1 cellular context compared by ENCODE assay signal in the genomic region with DNA sequence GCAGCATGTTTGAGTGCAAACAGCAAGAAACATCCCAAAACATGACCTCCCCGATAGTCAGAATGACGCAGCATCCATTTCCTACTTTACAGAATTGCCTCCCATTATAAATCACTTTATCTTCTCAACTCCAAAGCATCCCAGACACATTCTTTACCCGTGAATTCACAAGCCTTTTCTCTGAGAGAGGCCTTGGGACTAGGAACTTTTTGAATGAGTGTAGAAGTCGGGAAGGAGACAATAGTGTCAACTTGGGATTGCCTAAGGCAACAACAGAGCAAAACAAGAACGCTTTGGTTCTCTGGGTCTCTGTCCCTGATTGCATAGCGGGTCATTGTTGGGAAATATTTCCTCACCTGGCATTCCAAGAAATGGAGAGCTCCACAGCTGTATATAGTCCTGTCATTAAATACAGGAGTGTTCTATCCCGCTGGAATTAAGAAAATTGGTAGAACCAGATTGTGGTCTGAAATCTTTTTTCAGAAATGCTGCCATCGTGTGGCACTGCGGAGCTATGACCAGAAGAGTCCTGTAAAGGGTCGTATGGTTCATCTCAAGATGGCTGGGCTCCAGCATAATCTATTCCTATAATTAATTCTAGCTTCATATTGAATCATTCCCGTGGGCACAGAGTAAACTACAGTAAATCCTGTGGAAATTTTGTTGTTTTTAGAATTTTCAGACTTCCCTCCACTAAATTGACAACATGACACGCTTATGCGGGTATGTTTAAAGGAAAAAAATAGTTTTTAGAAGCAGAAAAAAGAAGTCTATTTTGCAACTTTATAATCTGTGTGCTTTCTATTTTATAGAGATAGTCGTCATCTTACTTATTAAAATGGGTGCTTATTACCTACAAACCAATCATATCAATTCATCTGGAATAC.
A peak's percentile ranks its signal among the peaks of the same experiment; 100 is the strongest.
TF ChIP-seq lines count a peak whose summit lies in the region.

No MANE protein-coding gene starts in this region.

TF ChIP-seq in H1, 55 proteins besides CTCF, POLR2A, EP300 and RAD21:
- TF ChIP-seq, protein P1, sequence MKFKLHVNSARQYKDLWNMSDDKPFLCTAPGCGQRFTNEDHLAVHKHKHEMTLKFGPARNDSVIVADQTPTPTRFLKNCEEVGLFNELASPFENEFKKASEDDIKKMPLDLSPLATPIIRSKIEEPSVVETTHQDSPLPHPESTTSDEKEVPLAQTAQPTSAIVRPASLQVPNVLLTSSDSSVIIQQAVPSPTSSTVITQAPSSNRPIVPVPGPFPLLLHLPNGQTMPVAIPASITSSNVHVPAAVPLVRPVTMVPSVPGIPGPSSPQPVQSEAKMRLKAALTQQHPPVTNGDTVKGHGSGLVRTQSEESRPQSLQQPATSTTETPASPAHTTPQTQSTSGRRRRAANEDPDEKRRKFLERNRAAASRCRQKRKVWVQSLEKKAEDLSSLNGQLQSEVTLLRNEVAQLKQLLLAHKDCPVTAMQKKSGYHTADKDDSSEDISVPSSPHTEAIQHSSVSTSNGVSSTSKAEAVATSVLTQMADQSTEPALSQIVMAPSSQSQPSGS (IDR thresholded peaks at IDR 0.05; ENCODE audit: low read length), result peak; percentile 64; the same call in 1 of the 2 replicates
- TF ChIP-seq SP4 (IDR thresholded peaks at IDR 0.05; ENCODE audit: low read length), result 0 out of 2 replicates have a peak, but pooled peaks have one; percentile 51
- peak; percentile 83 for TF ChIP-seq YY1 (IDR thresholded peaks at IDR 0.05; ENCODE audit: low read depth, low read length)
- no peak for TF ChIP-seq ASH2L (IDR thresholded peaks at IDR 0.05; ENCODE audit: low read length)
- TF ChIP-seq CREB1 (IDR thresholded peaks at IDR 0.05), result peak; percentile 35; the same call in 1 of the 2 replicates
TF ChIP-seq in H1: peak in this region for 4.
